ENCODE assay signal across 13 cellular contexts in the genomic region with DNA sequence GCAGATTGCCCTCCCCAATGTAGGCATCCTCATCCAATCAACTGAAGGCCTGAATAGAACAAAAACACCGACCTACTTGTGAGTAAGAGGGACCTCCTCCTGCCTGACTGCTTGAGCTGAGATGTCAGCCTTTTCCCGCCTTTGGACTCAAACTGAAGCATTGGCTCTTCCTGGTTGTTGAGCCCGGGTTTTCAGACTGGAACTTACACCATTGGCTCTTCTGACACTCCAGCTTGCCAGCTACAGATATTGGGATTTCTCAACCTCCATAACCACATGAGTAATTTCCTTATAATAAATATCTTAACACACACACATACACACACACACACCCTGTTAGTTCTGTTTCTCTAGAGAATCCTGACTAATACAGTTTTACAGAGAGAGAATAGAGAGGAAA.
DNase-seq lines count a peak whose midpoint lies in the region; ATAC-seq, FAIRE-seq and TF ChIP-seq lines count a peak whose summit lies in the region.
"Had no signal": no experiment of that assay in that cellular context is flagged by ENCODE, and none has a peak within 500 bp of the region (broad histone marks: within the 10 kb centered on the region; RNA-seq: fewer than 3 reads in every experiment).

No MANE protein-coding gene starts in this region.

- peak; percentile 5 for FAIRE-seq in urothelium cell line (lab: Jason Lieb, UNC)
- FAIRE-seq in RCC 7860 (lab: Jason Lieb, UNC), result no peak
- FAIRE-seq: kidney, pancreas had no signal

- peak; percentile 27 for ATAC-seq in Right ventricle myocardium superior (ENCODE audit: poor library complexity)
- no peak for ATAC-seq in heart left ventricle

- H3K9me3 ChIP-seq in heart left ventricle, result no peaks in the 10 kb centered on the region
- H3K9me3 ChIP-seq: pancreas, SJSA1 had no signal

- TF ChIP-seq CTCF in heart left ventricle (IDR thresholded peaks at IDR 0.05) (no peak), fibroblast of the aortic adventitia (IDR thresholded peaks at IDR 0.05; ENCODE audit: insufficient read depth, low read length) (no peak)

- H3K36me3 ChIP-seq in heart left ventricle, result no peaks in the 10 kb centered on the region
- H3K36me3 ChIP-seq: pancreas, SJSA1 had no signal

- H3K27me3 ChIP-seq in heart left ventricle, result peaks cover 0 to 24% (median 0%) of the 10 kb centered on the region in 9 donors
- H3K27me3 ChIP-seq: pancreas had no signal

- H3K4me1 ChIP-seq in heart left ventricle, result no peaks in the 10 kb centered on the region
- H3K4me1 ChIP-seq: pancreas, SJSA1 had no signal

- DNase-seq in Right ventricle myocardium superior (no peak), heart left ventricle (no peak), NCI-H446 treated with DMSO at 0.1 percent for 48 hours (lab: John Stamatoyannopoulos, UW) (peak; percentile 22), fibroblast of the aortic adventitia (ENCODE audit: low read depth) (peak; percentile 18), urothelium cell line (ENCODE audit: low spot score) (no peak), anterior cingulate cortex (lab: John Stamatoyannopoulos, UW) (no peak), RCC 7860 (ENCODE audit: low spot score) (no peak), HK-2 (ENCODE audit: unreplicated experiment) (no peak)
- DNase-seq: activated CD4-positive, alpha-beta T cell treated with anti-CD3 and anti-CD28 coated beads, Interleukin-2, amount 50 U/mL, for 48 hours; dorsolateral prefrontal cortex; kidney; pancreas had no signal

- H3K4me3 ChIP-seq in heart left ventricle (no peak overlapping the region), fibroblast of the aortic adventitia (ENCODE audit: low read depth, low read length) (no peak overlapping the region)
- H3K4me3 ChIP-seq: dorsolateral prefrontal cortex, pancreas, SJSA1 had no signal

- WGBS in heart left ventricle, 4 donors, result 58 to 67% (median 61%) methylated on average over 3 of the region's 3 CpGs

- no peak overlapping the region for H3K27ac ChIP-seq in heart left ventricle
- H3K27ac ChIP-seq: dorsolateral prefrontal cortex, pancreas, SJSA1 had no signal

- intact Hi-C loops in Right ventricle myocardium superior (cut with DNase I), result no loop called here
- intact Hi-C loops in heart left ventricle (cut with DNase I), result no loop called here

- TF ChIP-seq POLR2A in heart left ventricle (IDR thresholded peaks at IDR 0.05), result no peak

Comparison
In these comparisons a context has a peak if more than half of its experiments do, and no peak if none do; other contexts are left out.
1. DNase-seq: peak in NCI-H446 treated with DMSO at 0.1 percent for 48 hours (single experiment) and fibroblast of the aortic adventitia (single experiment); none in Right ventricle myocardium superior (single experiment), heart left ventricle (0 of 5), urothelium cell line (single experiment), anterior cingulate cortex (0 of 58), RCC 7860 (single experiment) and HK-2 (single experiment).